Comparison of ENCODE assay signal across 8 cellular contexts in genomic region chr13:97117388-97117910, GRCh38.
"Had no signal": no experiment of that assay in that cellular context is flagged by ENCODE, and none has a peak within 500 bp of the region (broad histone marks: within the 10 kb centered on the region; RNA-seq: fewer than 3 reads in every experiment).

No MANE protein-coding gene starts in this region.

- DNase-seq: activated B cell treated with CpG ODN at 0.5 μM for 24 hours; activated CD4-positive, alpha-beta T cell treated with anti-CD3 and anti-CD28 coated beads, Interleukin-2, amount 10 ng/mL, durations not matched to agents 24 days and 14 days; cerebellar nuclear complex; stimulated activated CD4-positive, alpha-beta T cell treated with anti-CD3 and anti-CD28 coated beads, Interleukin-12 subunit alpha, Interleukin-12 subunit beta, amount 100 ng/mL, for 4 hours; stimulated activated naive CD4-positive, alpha-beta T cell treated with Interleukin-2 at 50 U/mL for 16 hours had no signal

- H3K4me3 ChIP-seq: body of pancreas, suprapubic skin had no signal

- H3K36me3 ChIP-seq: suprapubic skin had no signal

- H3K9me3 ChIP-seq: body of pancreas, suprapubic skin had no signal

- H3K27ac ChIP-seq: foreskin keratinocyte, suprapubic skin had no signal

- H3K27me3 ChIP-seq: body of pancreas, foreskin keratinocyte, suprapubic skin had no signal
